Comparison of ENCODE assay signal across 10 cellular contexts in the genomic region with DNA sequence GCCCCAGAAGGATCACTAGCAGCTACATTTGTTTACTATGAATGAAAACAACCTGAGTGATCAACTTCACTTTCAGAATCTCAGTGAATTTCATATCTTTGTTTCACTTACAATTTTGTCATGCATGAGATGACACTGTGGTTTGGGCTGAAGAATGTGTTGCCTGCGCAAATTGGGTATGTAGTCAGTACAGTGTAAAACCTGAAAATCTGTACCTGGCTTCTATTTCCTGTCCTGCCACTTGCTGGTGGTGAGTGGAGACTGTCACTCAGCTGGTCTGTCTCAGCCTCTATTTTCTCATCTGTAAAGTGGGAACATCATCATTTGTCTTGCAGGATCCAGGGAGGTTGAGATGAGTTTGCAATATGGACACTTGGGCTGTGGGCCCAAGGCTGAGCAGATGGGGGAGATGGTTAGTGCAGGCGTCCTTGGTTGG.
DNase-seq lines count a peak whose midpoint lies in the region; ATAC-seq, FAIRE-seq and TF ChIP-seq lines count a peak whose summit lies in the region.
"Had no signal": no experiment of that assay in that cellular context is flagged by ENCODE, and none has a peak within 500 bp of the region (broad histone marks: within the 10 kb centered on the region; RNA-seq: fewer than 3 reads in every experiment).

No MANE protein-coding gene starts in this region.

- no peak for TF ChIP-seq CTCF in GM10248 (IDR thresholded peaks at IDR 0.05; ENCODE audit: control extremely low read depth, extremely low read depth, low read depth, missing control alignments)
- TF ChIP-seq CTCF in OCI-LY1 (IDR thresholded peaks at IDR 0.05; ENCODE audit: low read length), result no peak
- TF ChIP-seq CTCF in Calu3 (IDR thresholded peaks at IDR 0.05; ENCODE audit: unreplicated experiment), result no peak

- peak overlapping the region; percentile 51 for H3K27ac ChIP-seq in OCI-LY1 (ENCODE audit: low read depth, low read length, poor library complexity, severe bottlenecking)

- peak; percentile 98 for FAIRE-seq in GM19239 (lab: Jason Lieb, UNC)

- BruUV-seq in Calu3 (replicated peaks; lab: Mats Ljungman, UMichigan), result no TSS peak

- H3K9me3 Mint-ChIP-seq in Calu3 (ENCODE audit: low read depth, unreplicated experiment), result peaks cover 4% of the 10 kb centered on the region

- H3K9me3 ChIP-seq in OCI-LY1 (ENCODE audit: low read length), result no peaks in the 10 kb centered on the region

- no peaks in the 10 kb centered on the region for H3K79me2 ChIP-seq in OCI-LY1 (ENCODE audit: insufficient read depth, low read length)

- H3K36me3 ChIP-seq in OCI-LY1 (ENCODE audit: insufficient read depth, low read length), result peaks cover 91% of the 10 kb centered on the region

- no peak overlapping the region for H3K4me2 ChIP-seq in OCI-LY1 (ENCODE audit: low read length)

- H3K27ac Mint-ChIP-seq in Calu3 (ENCODE audit: unreplicated experiment), result no peak overlapping the region
- H3K27ac Mint-ChIP-seq: progenitor cell of endocrine pancreas had no signal

- no peak overlapping the region for H2AFZ ChIP-seq in OCI-LY1 (ENCODE audit: low read length)

- H3K4me1 ChIP-seq in OCI-LY1 (ENCODE audit: insufficient read depth, low read length, severe bottlenecking), result peaks cover 60% of the 10 kb centered on the region

- DNase-seq in GM10248 (ENCODE audit: extremely low spot score), result peak; percentile 76
- DNase-seq in GM19239 (ENCODE audit: insufficient read length, low spot score), result peak; percentile 74
- no peak for DNase-seq in Calu3
- DNase-seq in OCI-M2 (lab: John Stamatoyannopoulos, UW; ENCODE audit: unreplicated experiment), result no peak
- DNase-seq in NCI-H345 (lab: John Stamatoyannopoulos, UW), result no peak
- DNase-seq in NCI-H2171 treated with DMSO at 0.1 percent for 48 hours (lab: John Stamatoyannopoulos, UW), result no peak
- DNase-seq: activated CD4-positive, alpha-beta T cell treated with anti-CD3 and anti-CD28 coated beads for 4 hours had no signal

- H3F3A ChIP-seq in OCI-LY1 (ENCODE audit: insufficient read depth, low read length), result peaks cover 8% of the 10 kb centered on the region; the same call in 1 of the 2 replicates

- H3K9ac ChIP-seq in OCI-LY1 (ENCODE audit: low read length), result no peak overlapping the region

- H3K4me3 Mint-ChIP-seq in Calu3 (ENCODE audit: low read depth, unreplicated experiment), result no peak overlapping the region

- CTCF ChIA-PET in GM10248 (lab: Yijun Ruan, JAX), result interaction anchor here (0.9 to 5.9 kb wide), 5 partner anchors 10 to 145 kb away, joined by 3 to 47 read pairs (median 4); no protein-coding TSS in a partner anchor
- CTCF ChIA-PET in Calu3 (lab: Charles Lee), result no interaction called here

- intact Hi-C loops in Calu3 (cut with micrococcal nuclease; ENCODE audit: unreplicated experiment), result no loop called here

- peak; percentile 88 for ATAC-seq in HG02884 (IDR thresholded peaks at IDR 0.05; ENCODE audit: unreplicated experiment)

- H3K9me2 ChIP-seq in OCI-LY1 (ENCODE audit: low read depth, low read length), result no peaks in the 10 kb centered on the region

- no peaks in the 10 kb centered on the region for H3K36me3 Mint-ChIP-seq in Calu3 (ENCODE audit: insufficient read depth, unreplicated experiment)

- H3K4me1 Mint-ChIP-seq in Calu3 (ENCODE audit: low read depth, unreplicated experiment), result no peaks in the 10 kb centered on the region

- no peak overlapping the region for H3K4me3 ChIP-seq in OCI-LY1 (ENCODE audit: low read depth, low read length, poor library complexity, severe bottlenecking)

- POLR2A ChIA-PET in GM10248 (lab: Yijun Ruan, JAX), result no interaction called here

- no peaks in the 10 kb centered on the region for H4K20me1 ChIP-seq in OCI-LY1 (ENCODE audit: insufficient read depth, low read length)

- H3K27me3 ChIP-seq in OCI-LY1 (ENCODE audit: insufficient read depth, low read length), result no peaks in the 10 kb centered on the region

- H3K27me3 Mint-ChIP-seq in Calu3 (ENCODE audit: unreplicated experiment), result peaks cover 65% of the 10 kb centered on the region
- H3K27me3 Mint-ChIP-seq: progenitor cell of endocrine pancreas had no signal

Comparison
In these comparisons a context has a peak if more than half of its experiments do, and no peak if none do; other contexts are left out.
1. DNase-seq: peak in GM10248 (single experiment) and GM19239 (single experiment); none in Calu3 (single experiment), OCI-M2 (single experiment), NCI-H345 (single experiment) and NCI-H2171 treated with DMSO at 0.1 percent for 48 hours (single experiment).